In the genomic region with DNA sequence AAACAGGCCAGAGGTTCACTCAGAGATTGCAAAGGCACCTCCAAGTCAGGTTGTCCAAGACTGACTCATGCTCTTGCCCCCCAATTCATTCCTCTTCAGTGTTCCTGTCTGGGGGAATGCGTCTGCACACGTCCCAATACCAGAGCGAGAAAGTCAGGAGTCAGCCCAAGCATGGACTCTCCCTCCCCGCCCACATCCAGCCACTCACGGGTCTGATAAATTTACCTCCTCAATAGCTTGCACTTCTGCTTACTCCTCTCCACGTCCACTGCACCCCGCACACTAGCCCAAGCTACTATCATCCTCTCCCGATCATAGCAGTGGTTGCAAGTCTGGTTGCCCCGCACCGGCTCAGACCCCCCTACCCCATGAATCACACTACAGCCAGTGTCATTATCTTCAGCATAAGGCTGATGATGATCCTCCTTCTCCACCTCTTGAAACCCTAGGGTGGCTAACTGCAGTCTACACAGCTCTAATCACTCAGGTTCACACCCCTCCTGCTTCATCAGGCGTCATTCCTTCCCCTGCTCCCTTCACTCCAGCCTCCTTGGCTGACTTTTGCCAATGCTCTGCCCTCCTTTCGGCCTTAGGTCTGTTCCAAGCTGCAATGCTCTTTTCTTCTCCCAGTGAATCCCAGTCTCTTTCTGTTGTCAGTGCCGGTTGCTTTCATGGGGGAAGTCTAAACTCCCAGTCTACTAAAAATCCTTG, we compare ENCODE assay signal across 17 cellular contexts. TPM values are rescaled to one million over a fixed set of nuclear protein-coding genes. Genes with fewer than 3 reads are reported as not detected.
A peak's percentile ranks its signal among the peaks of the same experiment; 100 is the strongest.
DNase-seq lines count a peak whose midpoint lies in the region; ATAC-seq, FAIRE-seq and TF ChIP-seq lines count a peak whose summit lies in the region.
"Had no signal": no experiment of that assay in that cellular context is flagged by ENCODE, and none has a peak within 500 bp of the region (broad histone marks: within the 10 kb centered on the region; RNA-seq: fewer than 3 reads in every experiment).

No MANE protein-coding gene starts in this region.

- no peaks in the 10 kb centered on the region for H3K36me3 ChIP-seq in keratinocyte (ENCODE audit: control insufficient read depth in 2 of 2, extremely low read depth in 1 of 2, insufficient read depth in 2 of 2, low read length in 2 of 2)
- H3K36me3 ChIP-seq: cardiac muscle cell, esophagus squamous epithelium had no signal

- H3K4me3 ChIP-seq in GM12875 (ENCODE audit: low read depth, low read length), result peak overlapping the region; percentile 44
- no peak overlapping the region for H3K4me3 ChIP-seq in keratinocyte (ENCODE audit: control insufficient read depth in 2 of 3, extremely low read depth in 1 of 3, insufficient read depth in 2 of 3, low read depth in 1 of 3, low read length in 3 of 3)
- H3K4me3 ChIP-seq: cardiac muscle cell, esophagus squamous epithelium, GM23248 had no signal

- FAIRE-seq in keratinocyte (lab: Jason Lieb, UNC), result peak; percentile 23

- intact Hi-C loops in activated naive CD4-positive, alpha-beta T cell treated with anti-CD3 and anti-CD28 coated beads for 36 hours (cut with micrococcal nuclease), result no loop called here

- peak overlapping the region; percentile 71 for H2AFZ ChIP-seq in keratinocyte (ENCODE audit: control insufficient read depth, low read length)
- H2AFZ ChIP-seq: GM23248 had no signal

- peaks cover 6% of the 10 kb centered on the region for H3K4me1 ChIP-seq in keratinocyte (ENCODE audit: control insufficient read depth, extremely low read depth, insufficient read depth, low read length)

- H3K36me3 Mint-ChIP-seq in activated naive CD4-positive, alpha-beta T cell treated with anti-CD3 and anti-CD28 coated beads for 36 hours (ENCODE audit: low read depth), result no peaks in the 10 kb centered on the region

- H3K9me3 ChIP-seq in keratinocyte (ENCODE audit: control insufficient read depth, low read depth, low read length), result no peaks in the 10 kb centered on the region
- H3K9me3 ChIP-seq: esophagus squamous epithelium had no signal

- H3K27me3 ChIP-seq in keratinocyte (ENCODE audit: control insufficient read depth, extremely low read depth, insufficient read depth, low read length), result no peaks in the 10 kb centered on the region
- H3K27me3 ChIP-seq: cardiac muscle cell, esophagus squamous epithelium had no signal

- no peaks in the 10 kb centered on the region for H3K9me1 ChIP-seq in keratinocyte (ENCODE audit: control insufficient read depth, extremely low read depth, insufficient read depth, low read length)

- no peak overlapping the region for H3K27ac Mint-ChIP-seq in activated naive CD4-positive, alpha-beta T cell treated with anti-CD3 and anti-CD28 coated beads for 36 hours

- ATAC-seq in GM21737 (IDR thresholded peaks at IDR 0.05; ENCODE audit: unreplicated experiment) (peak; percentile 14), HG03442 (IDR thresholded peaks at IDR 0.05; ENCODE audit: unreplicated experiment) (peak; percentile 11)

- H3K79me2 ChIP-seq in keratinocyte (ENCODE audit: control insufficient read depth, insufficient read depth, low read length), result no peaks in the 10 kb centered on the region

- H3K27ac ChIP-seq in keratinocyte (ENCODE audit: control insufficient read depth, insufficient read depth, low read length), result no peak overlapping the region
- H3K27ac ChIP-seq: cardiac muscle cell, esophagus squamous epithelium, GM23248 had no signal

- H3K9ac ChIP-seq in keratinocyte (ENCODE audit: control insufficient read depth, extremely low read depth, insufficient read depth, low read length), result no peak overlapping the region
- H3K9ac ChIP-seq: GM23248 had no signal

- peaks cover 2% of the 10 kb centered on the region for H3K27me3 Mint-ChIP-seq in activated naive CD4-positive, alpha-beta T cell treated with anti-CD3 and anti-CD28 coated beads for 36 hours (ENCODE audit: low read depth)

- CTCF ChIA-PET in activated naive CD4-positive, alpha-beta T cell treated with anti-CD3 and anti-CD28 coated beads for 36 hours (lab: Charles Lee), result no interaction called here

- dilution Hi-C loops in keratinocyte (cut with MboI; ENCODE audit: extremely low pct_ligation_motif_present, low sequenced_read_pairs), result no loop called here

- H3K9me3 Mint-ChIP-seq in activated naive CD4-positive, alpha-beta T cell treated with anti-CD3 and anti-CD28 coated beads for 36 hours, result no peaks in the 10 kb centered on the region

- H3K4me2 ChIP-seq in keratinocyte (ENCODE audit: control insufficient read depth, extremely low read depth, insufficient read depth, low read depth, low read length), result no peak overlapping the region

- no peaks in the 10 kb centered on the region for H3K4me1 Mint-ChIP-seq in activated naive CD4-positive, alpha-beta T cell treated with anti-CD3 and anti-CD28 coated beads for 36 hours (ENCODE audit: low read depth)

- no peak for DNase-seq in keratinocyte (ENCODE audit: low read depth, low spot score)
- DNase-seq in A172 (ENCODE audit: low spot score), result no peak
- no peak for DNase-seq in NK-92 treated with Interleukin-12 subunit alpha and Interleukin-12 subunit beta, amount 100 ng/mL, for 24 hours (lab: John Stamatoyannopoulos, UW)
- no peak for DNase-seq in activated naive CD4-positive, alpha-beta T cell treated with anti-CD3 and anti-CD28 coated beads for 36 hours
- DNase-seq in NCI-H446 treated with DMSO at 0.1 percent for 48 hours (lab: John Stamatoyannopoulos, UW), result no peak
- DNase-seq: activated CD4-positive, alpha-beta T cell treated with anti-CD3 and anti-CD28 coated beads, Interleukin-2, amount 50 U/mL, for 4 hours; activated naive CD4-positive, alpha-beta T cell treated with Interleukin-2 at 50 U/mL for 16 hours; DMS79 treated with DMSO at 0.1 percent for 48 hours; esophagus squamous epithelium; GM23248; stimulated activated CD4-positive, alpha-beta T cell treated with anti-CD3 and anti-CD28 coated beads, Interleukin-2, amount 100 ng/mL, for 24 hours; stimulated activated naive CD4-positive, alpha-beta T cell; T-helper 1 cell had no signal

- no peak for TF ChIP-seq CTCF in GM12875 (IDR thresholded peaks at IDR 0.05; ENCODE audit: borderline replicate concordance, insufficient read depth, low read depth, low read length)
- no peak for TF ChIP-seq CTCF in keratinocyte (optimal IDR thresholded peaks at IDR 0.05 in 1 of 3, IDR thresholded peaks at IDR 0.05 in 1 of 3, conservative IDR thresholded peaks at IDR 0.05 in 1 of 3; ENCODE audit: extremely low read depth in 1 of 3, insufficient read depth in 2 of 3, low read length in 3 of 3)

- no peaks in the 10 kb centered on the region for H4K20me1 ChIP-seq in keratinocyte (ENCODE audit: control insufficient read depth, extremely low read depth, insufficient read depth, low read length)

- H3K4me3 Mint-ChIP-seq in activated naive CD4-positive, alpha-beta T cell treated with anti-CD3 and anti-CD28 coated beads for 36 hours, result no peak overlapping the region

RNA-seq across cellular contexts. Expression of a gene that starts 27.6 kb away (rescaled TPM):
- 74.6 to 213 TPM (median 117 TPM) in 3 replicates for polyA plus RNA-seq in keratinocyte
- polyA plus RNA-seq in keratinocyte (2011; ENCODE audit: low read depth), result 201 TPM
- polyA plus RNA-seq in keratinocyte (2011; cell fraction: cytosol; rRNA removed), result 63.2 and 176 TPM in 2 replicates
- 167 and 242 TPM in 2 replicates for polyA plus RNA-seq in keratinocyte (2011; cell fraction: nucleus; rRNA removed)
- 112 and 184 TPM in 2 replicates for polyA plus RNA-seq in keratinocyte (2012; ENCODE audit: low replicate concordance)
- 46.1 to 279 TPM (median 153 TPM) in 3 replicates for polyA minus RNA-seq in keratinocyte
- 218 TPM for polyA minus RNA-seq in keratinocyte (2011; cell fraction: cytosol; rRNA and poly(A)+ RNA removed)
- polyA minus RNA-seq in keratinocyte (2011; cell fraction: nucleus; rRNA and poly(A)+ RNA removed), result 151 and 398 TPM in 2 replicates
- total RNA-seq in A172 (2014; rRNA removed; shearing (Covaris generic)), result 13.8 and 25.6 TPM in 2 replicates
- 1 to 10 TPM; 1.4 to 2.9 TPM for total RNA-seq in activated naive CD4-positive, alpha-beta T cell treated with anti-CD3 and anti-CD28 coated beads for 36 hours

RNA-seq across cellular contexts. Expression of a gene that starts 37.7 kb away (rescaled TPM):
- 0.50 to 0.84 TPM (median 0.58 TPM) in 3 replicates for polyA plus RNA-seq in keratinocyte
- polyA plus RNA-seq in keratinocyte (2011; ENCODE audit: low read depth), result 0.52 TPM
- polyA plus RNA-seq in keratinocyte (2011; cell fraction: cytosol; rRNA removed), result 0.38 and 1.00 TPM in 2 replicates
- 0.17 and 0.23 TPM in 2 replicates for polyA plus RNA-seq in keratinocyte (2011; cell fraction: nucleus; rRNA removed)
- polyA plus RNA-seq in keratinocyte (2012; ENCODE audit: low replicate concordance), result 0.31 and 0.86 TPM in 2 replicates
- polyA minus RNA-seq in keratinocyte, result 0.29 to 1.9 TPM (median 0.43 TPM) in 3 replicates
- polyA minus RNA-seq in keratinocyte (2011; cell fraction: cytosol; rRNA and poly(A)+ RNA removed), result 0.77 TPM
- polyA minus RNA-seq in keratinocyte (2011; cell fraction: nucleus; rRNA and poly(A)+ RNA removed), result not detected in 2 replicates
- total RNA-seq in A172 (2014; rRNA removed; shearing (Covaris generic)), result 0.78 and 1.3 TPM in 2 replicates
- under 1 TPM; 0.64 to 0.79 TPM for total RNA-seq in activated naive CD4-positive, alpha-beta T cell treated with anti-CD3 and anti-CD28 coated beads for 36 hours
